Comparison of ENCODE assay signal across 3 cellular contexts in genomic region chr5:138193859-138194258, GRCh38. TPM values are rescaled to one million over a fixed set of nuclear protein-coding genes. Genes with fewer than 3 reads are reported as not detected.
"Had no signal": no experiment of that assay in that cellular context is flagged by ENCODE, and none has a peak within 500 bp of the region (broad histone marks: within the 10 kb centered on the region; RNA-seq: fewer than 3 reads in every experiment).

No MANE protein-coding gene starts in this region.

RNA-seq across cellular contexts. Expression of gene NME5, which starts 54.6 kb away (rescaled TPM):
- total RNA-seq: GM23338, HT-29, K562 had no signal
- polyA plus RNA-seq: K562 had no signal
